ENCODE assay signal across 1 cellular context in genomic region chr3:17840651-17841050, GRCh38.
TF ChIP-seq lines count a peak whose summit lies in the region.

No MANE protein-coding gene starts in this region.

TF ChIP-seq in HepG2, 621 proteins besides CTCF, POLR2A, EP300 and RAD21 (continued from another document):
- TF ChIP-seq DR1 (CRISPR knock-in tag; IDR thresholded peaks at IDR 0.05) (no peak), NFIC (IDR thresholded peaks at IDR 0.05; ENCODE audit: low read length) (no peak), KLF16 (CRISPR knock-in tag; IDR thresholded peaks at IDR 0.05) (no peak), ZNF563 (CRISPR knock-in tag; IDR thresholded peaks at IDR 0.05) (no peak), HBP1 (CRISPR knock-in tag; IDR thresholded peaks at IDR 0.05; ENCODE audit: low read depth) (no peak), ZBTB33 (CRISPR knock-in tag; IDR thresholded peaks at IDR 0.05) (no peak), HOXA5 (CRISPR knock-in tag; IDR thresholded peaks at IDR 0.05) (no peak), ZNF33A (CRISPR knock-in tag; IDR thresholded peaks at IDR 0.05; ENCODE audit: borderline replicate concordance) (no peak), ZNF160 (CRISPR knock-in tag; IDR thresholded peaks at IDR 0.05) (no peak), HNF1A (IDR thresholded peaks at IDR 0.05; ENCODE audit: low read depth) (no peak), HNF1A (CRISPR knock-in tag; IDR thresholded peaks at IDR 0.05; ENCODE audit: borderline replicate concordance) (no peak)
